ENCODE assay signal across 2 cellular contexts in the genomic region with DNA sequence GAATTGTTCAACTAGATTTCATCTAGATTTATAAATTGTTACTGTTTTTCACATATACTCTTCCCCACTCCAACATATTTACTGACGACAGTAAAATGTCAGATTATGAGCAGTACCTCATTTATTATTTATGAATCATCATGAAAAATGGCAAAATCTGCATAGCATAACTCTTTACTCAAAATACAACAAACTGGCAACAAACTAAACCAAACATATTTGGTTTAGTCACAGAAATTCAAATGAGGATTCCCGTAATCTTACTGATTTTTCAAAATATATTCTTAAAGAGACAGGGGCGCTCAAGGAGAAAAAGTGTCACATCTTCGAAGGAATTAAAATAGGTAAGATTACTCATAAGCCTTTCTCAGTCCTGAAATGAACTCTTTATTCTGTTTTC.
A peak's percentile ranks its signal among the peaks of the same experiment; 100 is the strongest.
TF ChIP-seq lines count a peak whose summit lies in the region.

No MANE protein-coding gene starts in this region.

TF ChIP-seq in SK-N-SH, 30 proteins besides CTCF, POLR2A, EP300 and RAD21:
- no peak for TF ChIP-seq FOXJ3 (CRISPR knock-in tag; IDR thresholded peaks at IDR 0.05)
- TF ChIP-seq, protein P1, sequence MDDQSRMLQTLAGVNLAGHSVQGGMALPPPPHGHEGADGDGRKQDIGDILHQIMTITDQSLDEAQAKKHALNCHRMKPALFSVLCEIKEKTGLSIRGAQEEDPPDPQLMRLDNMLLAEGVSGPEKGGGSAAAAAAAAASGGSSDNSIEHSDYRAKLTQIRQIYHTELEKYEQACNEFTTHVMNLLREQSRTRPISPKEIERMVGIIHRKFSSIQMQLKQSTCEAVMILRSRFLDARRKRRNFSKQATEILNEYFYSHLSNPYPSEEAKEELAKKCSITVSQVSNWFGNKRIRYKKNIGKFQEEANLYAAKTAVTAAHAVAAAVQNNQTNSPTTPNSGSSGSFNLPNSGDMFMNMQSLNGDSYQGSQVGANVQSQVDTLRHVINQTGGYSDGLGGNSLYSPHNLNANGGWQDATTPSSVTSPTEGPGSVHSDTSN (IDR thresholded peaks at IDR 0.05), result peak; percentile 83
- peak; percentile 16; the same call in 1 of the 2 replicates for TF ChIP-seq TEAD4 (IDR thresholded peaks at IDR 0.05; ENCODE audit: borderline replicate concordance, insufficient read depth)
- TF ChIP-seq, protein P2, sequence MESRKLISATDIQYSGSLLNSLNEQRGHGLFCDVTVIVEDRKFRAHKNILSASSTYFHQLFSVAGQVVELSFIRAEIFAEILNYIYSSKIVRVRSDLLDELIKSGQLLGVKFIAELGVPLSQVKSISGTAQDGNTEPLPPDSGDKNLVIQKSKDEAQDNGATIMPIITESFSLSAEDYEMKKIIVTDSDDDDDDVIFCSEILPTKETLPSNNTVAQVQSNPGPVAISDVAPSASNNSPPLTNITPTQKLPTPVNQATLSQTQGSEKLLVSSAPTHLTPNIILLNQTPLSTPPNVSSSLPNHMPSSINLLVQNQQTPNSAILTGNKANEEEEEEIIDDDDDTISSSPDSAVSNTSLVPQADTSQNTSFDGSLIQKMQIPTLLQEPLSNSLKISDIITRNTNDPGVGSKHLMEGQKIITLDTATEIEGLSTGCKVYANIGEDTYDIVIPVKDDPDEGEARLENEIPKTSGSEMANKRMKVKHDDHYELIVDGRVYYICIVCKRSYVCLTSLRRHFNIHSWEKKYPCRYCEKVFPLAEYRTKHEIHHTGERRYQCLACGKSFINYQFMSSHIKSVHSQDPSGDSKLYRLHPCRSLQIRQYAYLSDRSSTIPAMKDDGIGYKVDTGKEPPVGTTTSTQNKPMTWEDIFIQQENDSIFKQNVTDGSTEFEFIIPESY (IDR thresholded peaks at IDR 0.05; ENCODE audit: borderline replicate concordance, low read depth), result no peak
- TF ChIP-seq, protein P3, sequence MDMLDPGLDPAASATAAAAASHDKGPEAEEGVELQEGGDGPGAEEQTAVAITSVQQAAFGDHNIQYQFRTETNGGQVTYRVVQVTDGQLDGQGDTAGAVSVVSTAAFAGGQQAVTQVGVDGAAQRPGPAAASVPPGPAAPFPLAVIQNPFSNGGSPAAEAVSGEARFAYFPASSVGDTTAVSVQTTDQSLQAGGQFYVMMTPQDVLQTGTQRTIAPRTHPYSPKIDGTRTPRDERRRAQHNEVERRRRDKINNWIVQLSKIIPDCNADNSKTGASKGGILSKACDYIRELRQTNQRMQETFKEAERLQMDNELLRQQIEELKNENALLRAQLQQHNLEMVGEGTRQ (IDR thresholded peaks at IDR 0.05; ENCODE audit: borderline replicate concordance, low read depth, low read length), result no peak
- peak; percentile 74 for TF ChIP-seq JUND (IDR thresholded peaks at IDR 0.05)
- TF ChIP-seq FOSL2 (IDR thresholded peaks at IDR 0.05; ENCODE audit: borderline replicate concordance, low read depth), result peak; percentile 68; the same call in 1 of the 2 replicates
- peak; percentile 66 for TF ChIP-seq TCF12 (IDR thresholded peaks at IDR 0.05)

TF ChIP-seq in HepG2, 621 proteins besides CTCF, POLR2A, EP300 and RAD21:
- TF ChIP-seq, protein P4, sequence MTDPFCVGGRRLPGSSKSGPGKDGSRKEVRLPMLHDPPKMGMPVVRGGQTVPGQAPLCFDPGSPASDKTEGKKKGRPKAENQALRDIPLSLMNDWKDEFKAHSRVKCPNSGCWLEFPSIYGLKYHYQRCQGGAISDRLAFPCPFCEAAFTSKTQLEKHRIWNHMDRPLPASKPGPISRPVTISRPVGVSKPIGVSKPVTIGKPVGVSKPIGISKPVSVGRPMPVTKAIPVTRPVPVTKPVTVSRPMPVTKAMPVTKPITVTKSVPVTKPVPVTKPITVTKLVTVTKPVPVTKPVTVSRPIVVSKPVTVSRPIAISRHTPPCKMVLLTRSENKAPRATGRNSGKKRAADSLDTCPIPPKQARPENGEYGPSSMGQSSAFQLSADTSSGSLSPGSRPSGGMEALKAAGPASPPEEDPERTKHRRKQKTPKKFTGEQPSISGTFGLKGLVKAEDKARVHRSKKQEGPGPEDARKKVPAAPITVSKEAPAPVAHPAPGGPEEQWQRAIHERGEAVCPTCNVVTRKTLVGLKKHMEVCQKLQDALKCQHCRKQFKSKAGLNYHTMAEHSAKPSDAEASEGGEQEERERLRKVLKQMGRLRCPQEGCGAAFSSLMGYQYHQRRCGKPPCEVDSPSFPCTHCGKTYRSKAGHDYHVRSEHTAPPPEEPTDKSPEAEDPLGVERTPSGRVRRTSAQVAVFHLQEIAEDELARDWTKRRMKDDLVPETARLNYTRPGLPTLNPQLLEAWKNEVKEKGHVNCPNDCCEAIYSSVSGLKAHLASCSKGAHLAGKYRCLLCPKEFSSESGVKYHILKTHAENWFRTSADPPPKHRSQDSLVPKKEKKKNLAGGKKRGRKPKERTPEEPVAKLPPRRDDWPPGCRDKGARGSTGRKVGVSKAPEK (CRISPR knock-in tag; IDR thresholded peaks at IDR 0.05; ENCODE audit: borderline replicate concordance), result no peak
- TF ChIP-seq, protein P5, sequence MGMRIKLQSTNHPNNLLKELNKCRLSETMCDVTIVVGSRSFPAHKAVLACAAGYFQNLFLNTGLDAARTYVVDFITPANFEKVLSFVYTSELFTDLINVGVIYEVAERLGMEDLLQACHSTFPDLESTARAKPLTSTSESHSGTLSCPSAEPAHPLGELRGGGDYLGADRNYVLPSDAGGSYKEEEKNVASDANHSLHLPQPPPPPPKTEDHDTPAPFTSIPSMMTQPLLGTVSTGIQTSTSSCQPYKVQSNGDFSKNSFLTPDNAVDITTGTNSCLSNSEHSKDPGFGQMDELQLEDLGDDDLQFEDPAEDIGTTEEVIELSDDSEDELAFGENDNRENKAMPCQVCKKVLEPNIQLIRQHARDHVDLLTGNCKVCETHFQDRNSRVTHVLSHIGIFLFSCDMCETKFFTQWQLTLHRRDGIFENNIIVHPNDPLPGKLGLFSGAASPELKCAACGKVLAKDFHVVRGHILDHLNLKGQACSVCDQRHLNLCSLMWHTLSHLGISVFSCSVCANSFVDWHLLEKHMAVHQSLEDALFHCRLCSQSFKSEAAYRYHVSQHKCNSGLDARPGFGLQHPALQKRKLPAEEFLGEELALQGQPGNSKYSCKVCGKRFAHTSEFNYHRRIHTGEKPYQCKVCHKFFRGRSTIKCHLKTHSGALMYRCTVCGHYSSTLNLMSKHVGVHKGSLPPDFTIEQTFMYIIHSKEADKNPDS (CRISPR knock-in tag; IDR thresholded peaks at IDR 0.05), result no peak
- TF ChIP-seq MATR3 (CRISPR knock-in tag; IDR thresholded peaks at IDR 0.05) (no peak), REXO4 (CRISPR knock-in tag; IDR thresholded peaks at IDR 0.05; ENCODE audit: borderline replicate concordance) (no peak), ZNF441 (CRISPR knock-in tag; IDR thresholded peaks at IDR 0.05; ENCODE audit: borderline replicate concordance) (no peak), HOXD1 (CRISPR knock-in tag; IDR thresholded peaks at IDR 0.05) (no peak), NRL (CRISPR knock-in tag; IDR thresholded peaks at IDR 0.05; ENCODE audit: borderline replicate concordance) (no peak), RXRB (CRISPR knock-in tag; IDR thresholded peaks at IDR 0.05; ENCODE audit: borderline replicate concordance) (no peak), KLF12 (CRISPR knock-in tag; IDR thresholded peaks at IDR 0.05; ENCODE audit: borderline replicate concordance) (no peak), SUZ12 (IDR thresholded peaks at IDR 0.05; ENCODE audit: low read depth, low read length) (no peak), ZBTB42 (CRISPR knock-in tag; IDR thresholded peaks at IDR 0.05) (no peak), SP2 (CRISPR knock-in tag; IDR thresholded peaks at IDR 0.05) (no peak), ZNF547 (CRISPR knock-in tag; IDR thresholded peaks at IDR 0.05) (no peak), ZNF737 (CRISPR knock-in tag; IDR thresholded peaks at IDR 0.05; ENCODE audit: borderline replicate concordance) (no peak), ZNF530 (CRISPR knock-in tag; IDR thresholded peaks at IDR 0.05; ENCODE audit: low read depth) (no peak), ZBTB8A (CRISPR knock-in tag; IDR thresholded peaks at IDR 0.05; ENCODE audit: borderline replicate concordance, low read depth) (no peak)
- TF ChIP-seq, protein P6, sequence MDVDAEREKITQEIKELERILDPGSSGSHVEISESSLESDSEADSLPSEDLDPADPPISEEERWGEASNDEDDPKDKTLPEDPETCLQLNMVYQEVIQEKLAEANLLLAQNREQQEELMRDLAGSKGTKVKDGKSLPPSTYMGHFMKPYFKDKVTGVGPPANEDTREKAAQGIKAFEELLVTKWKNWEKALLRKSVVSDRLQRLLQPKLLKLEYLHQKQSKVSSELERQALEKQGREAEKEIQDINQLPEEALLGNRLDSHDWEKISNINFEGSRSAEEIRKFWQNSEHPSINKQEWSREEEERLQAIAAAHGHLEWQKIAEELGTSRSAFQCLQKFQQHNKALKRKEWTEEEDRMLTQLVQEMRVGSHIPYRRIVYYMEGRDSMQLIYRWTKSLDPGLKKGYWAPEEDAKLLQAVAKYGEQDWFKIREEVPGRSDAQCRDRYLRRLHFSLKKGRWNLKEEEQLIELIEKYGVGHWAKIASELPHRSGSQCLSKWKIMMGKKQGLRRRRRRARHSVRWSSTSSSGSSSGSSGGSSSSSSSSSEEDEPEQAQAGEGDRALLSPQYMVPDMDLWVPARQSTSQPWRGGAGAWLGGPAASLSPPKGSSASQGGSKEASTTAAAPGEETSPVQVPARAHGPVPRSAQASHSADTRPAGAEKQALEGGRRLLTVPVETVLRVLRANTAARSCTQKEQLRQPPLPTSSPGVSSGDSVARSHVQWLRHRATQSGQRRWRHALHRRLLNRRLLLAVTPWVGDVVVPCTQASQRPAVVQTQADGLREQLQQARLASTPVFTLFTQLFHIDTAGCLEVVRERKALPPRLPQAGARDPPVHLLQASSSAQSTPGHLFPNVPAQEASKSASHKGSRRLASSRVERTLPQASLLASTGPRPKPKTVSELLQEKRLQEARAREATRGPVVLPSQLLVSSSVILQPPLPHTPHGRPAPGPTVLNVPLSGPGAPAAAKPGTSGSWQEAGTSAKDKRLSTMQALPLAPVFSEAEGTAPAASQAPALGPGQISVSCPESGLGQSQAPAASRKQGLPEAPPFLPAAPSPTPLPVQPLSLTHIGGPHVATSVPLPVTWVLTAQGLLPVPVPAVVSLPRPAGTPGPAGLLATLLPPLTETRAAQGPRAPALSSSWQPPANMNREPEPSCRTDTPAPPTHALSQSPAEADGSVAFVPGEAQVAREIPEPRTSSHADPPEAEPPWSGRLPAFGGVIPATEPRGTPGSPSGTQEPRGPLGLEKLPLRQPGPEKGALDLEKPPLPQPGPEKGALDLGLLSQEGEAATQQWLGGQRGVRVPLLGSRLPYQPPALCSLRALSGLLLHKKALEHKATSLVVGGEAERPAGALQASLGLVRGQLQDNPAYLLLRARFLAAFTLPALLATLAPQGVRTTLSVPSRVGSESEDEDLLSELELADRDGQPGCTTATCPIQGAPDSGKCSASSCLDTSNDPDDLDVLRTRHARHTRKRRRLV (CRISPR knock-in tag; IDR thresholded peaks at IDR 0.05), result no peak
- TF ChIP-seq, protein P3 (IDR thresholded peaks at IDR 0.05; ENCODE audit: low read depth, low read length), result no peak
- TF ChIP-seq, protein P3 (CRISPR knock-in tag; IDR thresholded peaks at IDR 0.05; ENCODE audit: borderline replicate concordance), result no peak
